ENCODE assay signal across 26 cellular contexts in the genomic region with DNA sequence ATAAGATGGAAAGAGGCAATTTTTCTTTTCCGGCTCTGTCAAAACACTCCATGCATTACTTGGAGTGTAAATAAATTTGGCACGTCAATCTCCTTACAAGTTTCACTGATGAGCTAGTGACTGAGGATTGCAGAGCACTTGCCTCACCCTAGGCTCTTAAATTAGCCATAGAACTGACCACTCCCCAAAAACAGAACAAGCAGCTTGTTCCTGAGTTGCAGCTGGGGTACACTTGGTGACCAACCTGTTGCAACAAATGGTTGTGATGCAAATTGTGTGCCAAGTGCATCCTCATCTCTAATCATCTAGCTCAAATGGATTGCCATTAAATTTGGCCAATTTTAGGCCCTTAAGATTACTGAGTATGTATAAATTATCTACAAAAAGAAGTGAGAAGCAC.
"Had no signal": no experiment of that assay in that cellular context is flagged by ENCODE, and none has a peak within 500 bp of the region (broad histone marks: within the 10 kb centered on the region; RNA-seq: fewer than 3 reads in every experiment).

No MANE protein-coding gene starts in this region.

- H3K27ac ChIP-seq: brain microvascular endothelial cell, epithelial cell of prostate, esophagus squamous epithelium had no signal

- H3K9me3 ChIP-seq: esophagus squamous epithelium had no signal

- H3K27me3 ChIP-seq: brain microvascular endothelial cell, esophagus squamous epithelium had no signal

- H3K4me3 ChIP-seq: esophagus squamous epithelium had no signal

- DNase-seq: activated CD4-positive, alpha-beta memory T cell treated with anti-CD3 and anti-CD28 coated beads, Interleukin-2, amount 10 ng/mL, durations not matched to agents 7 days and 5 days; activated CD4-positive, alpha-beta T cell treated with anti-CD3 and anti-CD28 coated beads for 36 hours; activated CD4-positive, alpha-beta T cell treated with anti-CD3 and anti-CD28 coated beads, Interleukin-2, amount 10 ng/mL, durations not matched to agents 7 days and 5 days; activated CD4-positive, alpha-beta T cell treated with anti-CD3 and anti-CD28 coated beads, Interleukin-2, amount 50 U/mL, for 4 hours; activated CD4-positive, CD25-positive, alpha-beta regulatory T cell; activated CD4-positive, CD25-positive, alpha-beta regulatory T cell treated with anti-CD3 and anti-CD28 coated beads, Interleukin-2, amount 50 U/mL, for 72 hours; activated CD8-positive, alpha-beta memory T cell treated with anti-CD3 and anti-CD28 coated beads, Interleukin-2, amount 50 U/mL, for 48 hours; activated gamma-delta T cell; activated naive CD4-positive, alpha-beta T cell; activated naive CD4-positive, alpha-beta T cell treated with anti-CD3 and anti-CD28 coated beads, Interleukin-2, amount 10 ng/mL, durations not matched to agents 7 days and 5 days; activated naive CD8-positive, alpha-beta T cell treated with anti-CD3 and anti-CD28 coated beads, Interleukin-2, amount 10 ng/mL, durations not matched to agents 7 days and 5 days; activated T-cell treated with anti-CD3 and anti-CD28 coated beads for 4 hours; activated T-cell treated with anti-CD3 and anti-CD28 coated beads, Interleukin-2, amount 50 U/mL, for 24 hours; activated T-cell treated with anti-CD3 and anti-CD28 coated beads, Interleukin-2, amount 50 U/mL, for 72 hours; amniotic stem cell; anterior cingulate cortex; brain microvascular endothelial cell; cortex of kidney; effector CD4-positive, alpha-beta T cell; effector memory CD8-positive, alpha-beta T cell; esophagus squamous epithelium; foreskin fibroblast; head of caudate nucleus; T-helper 2 cell had no signal

- ATAC-seq: activated CD4-positive, alpha-beta T cell treated with anti-CD3 and anti-CD28 coated beads for 36 hours; activated naive CD4-positive, alpha-beta T cell treated with anti-CD3 and anti-CD28 coated beads, Interleukin-2, amount 50 U/mL, for 72 hours; activated T-cell treated with anti-CD3 and anti-CD28 coated beads, Interleukin-2, amount 50 U/mL, for 72 hours; effector memory CD8-positive, alpha-beta T cell had no signal

- H3K4me1 ChIP-seq: esophagus squamous epithelium had no signal
